In genomic region chr5:174829511-174829864, GRCh38 we compare ENCODE assay signal across 14 cellular contexts.
"Had no signal": no experiment of that assay in that cellular context is flagged by ENCODE, and none has a peak within 500 bp of the region (broad histone marks: within the 10 kb centered on the region; RNA-seq: fewer than 3 reads in every experiment).

No MANE protein-coding gene starts in this region.

- H3K36me3 Mint-ChIP-seq: brain had no signal

- DNase-seq: activated CD4-positive, alpha-beta T cell treated with anti-CD3 and anti-CD28 coated beads, Interleukin-2, amount 50 U/mL, for 1 hour; activated effector memory CD4-positive, alpha-beta T cell treated with Interleukin-2 at 50 U/mL for 16 hours; activated T-cell treated with anti-CD3 and anti-CD28 coated beads, Interleukin-2, amount 50 U/mL, for 24 hours; amygdala; cerebellar nuclear complex; endodermal cell; ovary; stimulated activated CD4-positive, alpha-beta T cell treated with anti-CD3 and anti-CD28 coated beads, Interleukin-4, amount 100 ng/mL, for 4 hours; stimulated activated naive CD8-positive, alpha-beta T cell treated with anti-CD3 and anti-CD28 coated beads, Interleukin-15, amount 100 ng/mL, for 72 hours; uterus had no signal

- H3K27me3 ChIP-seq: ovary, uterus had no signal

- H3K27ac ChIP-seq: ovary had no signal

- H3K27ac Mint-ChIP-seq: activated naive CD4-positive, alpha-beta T cell treated with anti-CD3 and anti-CD28 coated beads, Interleukin-2, amount 50 U/mL, for 72 hours; activated T-cell treated with anti-CD3 and anti-CD28 coated beads, Interleukin-2, amount 50 U/mL, for 24 hours; brain; endodermal cell; stimulated activated naive CD8-positive, alpha-beta T cell treated with anti-CD3 and anti-CD28 coated beads, Interleukin-15, amount 100 ng/mL, for 72 hours; T-helper 2 cell treated with Interferon-gamma antibody and Interleukin-4, amounts not matched to agents 5 μg/mL and 100 μg/mL, for 36 hours had no signal

- H3K4me1 ChIP-seq: uterus had no signal

- H3K9me3 ChIP-seq: ovary, uterus had no signal

- H3K36me3 ChIP-seq: ovary, uterus had no signal

- H3K4me3 Mint-ChIP-seq: activated T-cell treated with anti-CD3 and anti-CD28 coated beads, Interleukin-2, amount 50 U/mL, for 24 hours; brain; endodermal cell; stimulated activated naive CD8-positive, alpha-beta T cell treated with anti-CD3 and anti-CD28 coated beads, Interleukin-15, amount 100 ng/mL, for 72 hours; T-helper 2 cell treated with Interferon-gamma antibody and Interleukin-4, amounts not matched to agents 5 μg/mL and 100 μg/mL, for 36 hours had no signal

- H3K9me3 Mint-ChIP-seq: activated T-cell treated with anti-CD3 and anti-CD28 coated beads, Interleukin-2, amount 50 U/mL, for 24 hours; endodermal cell; stimulated activated naive CD8-positive, alpha-beta T cell treated with anti-CD3 and anti-CD28 coated beads, Interleukin-15, amount 100 ng/mL, for 72 hours; T-helper 2 cell treated with Interferon-gamma antibody and Interleukin-4, amounts not matched to agents 5 μg/mL and 100 μg/mL, for 36 hours had no signal

- H3K4me1 Mint-ChIP-seq: stimulated activated naive CD8-positive, alpha-beta T cell treated with anti-CD3 and anti-CD28 coated beads, Interleukin-15, amount 100 ng/mL, for 72 hours had no signal

- H3K4me3 ChIP-seq: ovary, skin epidermis, uterus had no signal
